15 cellular contexts compared by ENCODE assay signal in genomic region chr2:71713581-71714580, GRCh38.
DNase-seq lines count a peak whose midpoint lies in the region; ATAC-seq, FAIRE-seq and TF ChIP-seq lines count a peak whose summit lies in the region.
"Had no signal": no experiment of that assay in that cellular context is flagged by ENCODE, and none has a peak within 500 bp of the region (broad histone marks: within the 10 kb centered on the region; RNA-seq: fewer than 3 reads in every experiment).

No MANE protein-coding gene starts in this region.

- H3K9ac ChIP-seq in astrocyte (ENCODE audit: low read length), result no peak overlapping the region
- H3K9ac ChIP-seq: neural progenitor cell had no signal

- H3K4me3 ChIP-seq in astrocyte (ENCODE audit: insufficient read depth, low read depth, low read length) (no peak overlapping the region), tibial artery (no peak overlapping the region)
- H3K4me3 ChIP-seq: neural progenitor cell, transverse colon had no signal

- H3K79me2 ChIP-seq in astrocyte (ENCODE audit: insufficient read depth, low read length), result no peaks in the 10 kb centered on the region

- H3K9me3 Mint-ChIP-seq in astrocyte (ENCODE audit: unreplicated experiment), result peaks cover 7% of the 10 kb centered on the region
- H3K9me3 Mint-ChIP-seq in CD14-positive monocyte, result peaks cover 0 to 3% (median 0%) of the 10 kb centered on the region in 7 donors
- H3K9me3 Mint-ChIP-seq: neural progenitor cell had no signal

- H3K27me3 Mint-ChIP-seq in astrocyte (ENCODE audit: low read depth, unreplicated experiment), result peaks cover 45% of the 10 kb centered on the region
- peaks cover 3 to 7% (median 5%) of the 10 kb centered on the region in 3 donors for H3K27me3 Mint-ChIP-seq in CD14-positive monocyte (ENCODE audit: low read depth in 3 of 3)
- H3K27me3 Mint-ChIP-seq: activated CD8-positive, alpha-beta memory T cell treated with anti-CD3 and anti-CD28 coated beads, Interleukin-2, amount 10 ng/mL, durations not matched to agents 7 days and 5 days had no signal

- peak; percentile 71 for ATAC-seq in left lobe of liver
- ATAC-seq: activated CD8-positive, alpha-beta memory T cell treated with anti-CD3 and anti-CD28 coated beads, Interleukin-2, amount 10 ng/mL, durations not matched to agents 7 days and 5 days had no signal

- intact Hi-C loops in tibial artery (cut with DNase I; ENCODE audit: low total_unique reads) (no loop called here), CD14-positive monocyte (cut with micrococcal nuclease) (no loop called here)

- no peak overlapping the region for H3K4me2 ChIP-seq in astrocyte (ENCODE audit: low read length)
- H3K4me2 ChIP-seq: neural progenitor cell had no signal

- H4K20me1 ChIP-seq in astrocyte (ENCODE audit: insufficient read depth, low read length), result no peaks in the 10 kb centered on the region

- FAIRE-seq in astrocyte (lab: Jason Lieb, UNC), result no peak

- H3K27me3 ChIP-seq in astrocyte (ENCODE audit: insufficient read depth, low read length), result peaks cover 3% of the 10 kb centered on the region
- no peaks in the 10 kb centered on the region for H3K27me3 ChIP-seq in tibial artery
- H3K27me3 ChIP-seq: neural progenitor cell, transverse colon had no signal

- H3K27ac Mint-ChIP-seq in astrocyte (ENCODE audit: unreplicated experiment), result no peak overlapping the region
- no peak overlapping the region for H3K27ac Mint-ChIP-seq in CD14-positive monocyte
- H3K27ac Mint-ChIP-seq: activated CD8-positive, alpha-beta memory T cell treated with anti-CD3 and anti-CD28 coated beads, Interleukin-2, amount 10 ng/mL, durations not matched to agents 7 days and 5 days; CD4-positive, CD25-positive, alpha-beta regulatory T cell; neural progenitor cell had no signal

- H2AFZ ChIP-seq in astrocyte (ENCODE audit: low read depth, low read length), result no peak overlapping the region
- H2AFZ ChIP-seq: neural progenitor cell had no signal

- no peaks in the 10 kb centered on the region for H3K36me3 ChIP-seq in astrocyte (ENCODE audit: insufficient read depth, low read length)
- no peaks in the 10 kb centered on the region for H3K36me3 ChIP-seq in tibial artery
- H3K36me3 ChIP-seq: neural progenitor cell, transverse colon had no signal

- no peaks in the 10 kb centered on the region for H3K9me3 ChIP-seq in astrocyte (ENCODE audit: insufficient read depth, low read depth, low read length)
- no peaks in the 10 kb centered on the region for H3K9me3 ChIP-seq in tibial artery
- H3K9me3 ChIP-seq: transverse colon had no signal

- H3K4me3 Mint-ChIP-seq in astrocyte (ENCODE audit: unreplicated experiment) (no peak overlapping the region), CD14-positive monocyte (no peak overlapping the region)
- H3K4me3 Mint-ChIP-seq: activated CD8-positive, alpha-beta memory T cell treated with anti-CD3 and anti-CD28 coated beads, Interleukin-2, amount 10 ng/mL, durations not matched to agents 7 days and 5 days; CD4-positive, CD25-positive, alpha-beta regulatory T cell; neural progenitor cell had no signal

- peaks cover 8% of the 10 kb centered on the region for H3K36me3 Mint-ChIP-seq in astrocyte (ENCODE audit: low read depth, unreplicated experiment)
- no peaks in the 10 kb centered on the region for H3K36me3 Mint-ChIP-seq in CD14-positive monocyte
- H3K36me3 Mint-ChIP-seq: activated CD8-positive, alpha-beta memory T cell treated with anti-CD3 and anti-CD28 coated beads, Interleukin-2, amount 10 ng/mL, durations not matched to agents 7 days and 5 days; CD4-positive, CD25-positive, alpha-beta regulatory T cell; neural progenitor cell had no signal

- H3K4me1 Mint-ChIP-seq in astrocyte (ENCODE audit: low read depth, unreplicated experiment) (peaks cover 9% of the 10 kb centered on the region), CD14-positive monocyte (no peaks in the 10 kb centered on the region)
- H3K4me1 Mint-ChIP-seq: activated CD8-positive, alpha-beta memory T cell treated with anti-CD3 and anti-CD28 coated beads, Interleukin-2, amount 10 ng/mL, durations not matched to agents 7 days and 5 days; CD4-positive, CD25-positive, alpha-beta regulatory T cell; neural progenitor cell had no signal

- TF ChIP-seq CTCF in astrocyte (IDR thresholded peaks at IDR 0.05; ENCODE audit: insufficient read depth, low read depth, low read length) (no peak), tibial artery (IDR thresholded peaks at IDR 0.05) (no peak), CD14-positive monocyte (IDR thresholded peaks at IDR 0.05) (no peak)

- H3K4me1 ChIP-seq in astrocyte (ENCODE audit: insufficient read depth, low read length) (peaks cover 22% of the 10 kb centered on the region), tibial artery (peaks cover 8 to 82% (median 67%) of the 10 kb centered on the region in 4 donors)
- H3K4me1 ChIP-seq: neural progenitor cell had no signal

- no peak overlapping the region for H3K27ac ChIP-seq in astrocyte (ENCODE audit: low read depth, low read length)
- peak overlapping the region; percentile 13 to 47 for H3K27ac ChIP-seq in tibial artery
- H3K27ac ChIP-seq: neural progenitor cell, transverse colon had no signal

- peak; percentile 82 for DNase-seq in HCEC 1CT
- peak; percentile 18 for DNase-seq in astrocyte (ENCODE audit: low read depth)
- DNase-seq in left lobe of liver (ENCODE audit: low spot score), result peak; percentile 55
- DNase-seq in tibial artery, result peak; percentile 42 to 67
- no peak for DNase-seq in ecto neural progenitor cell (ENCODE audit: low spot score)
- DNase-seq in CD14-positive monocyte (ENCODE audit: low spot score), result no peak
- no peak for DNase-seq in stimulated activated CD4-positive, alpha-beta T cell treated with anti-CD3 and anti-CD28 coated beads, Interleukin-4, amount 100 ng/mL, for 1 hour
- DNase-seq: activated CD8-positive, alpha-beta memory T cell treated with anti-CD3 and anti-CD28 coated beads, Interleukin-2, amount 10 ng/mL, durations not matched to agents 7 days and 5 days; activated naive CD4-positive, alpha-beta T cell; CD4-positive, CD25-positive, alpha-beta regulatory T cell; dermis blood vessel endothelial cell; DMS79; NCI-H146; transverse colon had no signal

Comparison
In these comparisons a context has a peak if more than half of its experiments do, and no peak if none do; other contexts are left out.
1. DNase-seq: peak in HCEC 1CT (single experiment), astrocyte (single experiment), left lobe of liver (single experiment) and tibial artery (2 of 2); none in ecto neural progenitor cell (single experiment), CD14-positive monocyte (single experiment) and stimulated activated CD4-positive, alpha-beta T cell treated with anti-CD3 and anti-CD28 coated beads, Interleukin-4, amount 100 ng/mL, for 1 hour (single experiment).